15 cellular contexts compared by ENCODE assay signal in the genomic region with DNA sequence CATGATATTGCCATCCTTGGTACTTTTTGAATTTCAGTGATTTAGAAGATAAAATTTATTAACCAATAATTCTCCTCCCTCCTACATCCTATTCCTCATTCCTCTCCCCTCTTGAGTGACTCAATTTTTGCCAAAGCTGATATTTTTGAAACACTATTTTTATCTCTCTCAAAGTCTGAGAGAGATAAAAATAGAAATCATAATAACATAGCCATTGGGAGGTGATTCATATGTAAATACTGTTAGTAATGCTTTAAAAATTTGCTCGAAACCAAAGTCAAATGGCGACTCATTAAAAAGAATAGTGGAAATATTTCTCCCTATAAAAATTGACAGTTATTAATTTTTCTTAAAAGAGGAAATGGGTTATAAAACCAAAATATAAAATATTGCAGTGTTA.
DNase-seq lines count a peak whose midpoint lies in the region; ATAC-seq and TF ChIP-seq lines count a peak whose summit lies in the region.
"Had no signal": no experiment of that assay in that cellular context is flagged by ENCODE, and none has a peak within 500 bp of the region (broad histone marks: within the 10 kb centered on the region; RNA-seq: fewer than 3 reads in every experiment).

No MANE protein-coding gene starts in this region.

- DNase-seq in AG08395 (ENCODE audit: low spot score) = peak; percentile 50
- peak; percentile 80 for DNase-seq in IMR-90
- no peak for DNase-seq in caudate nucleus (lab: John Stamatoyannopoulos, UW)
- DNase-seq in kidney glomerular epithelial cell (lab: John Stamatoyannopoulos, UW) = peak; percentile 54
- DNase-seq in MV-4-11 (lab: John Stamatoyannopoulos, UW) = no peak
- no peak for DNase-seq in NK-92 treated with Interleukin-12 subunit alpha and Interleukin-12 subunit beta, amount 100 ng/mL, for 24 hours (lab: John Stamatoyannopoulos, UW)
- DNase-seq in neuronal stem cell (ENCODE audit: low spot score) = no peak
- DNase-seq in activated effector memory CD4-positive, alpha-beta T cell treated with anti-CD3 and anti-CD28 coated beads, Interleukin-2, amount 50 U/mL, for 16 hours = no peak
- DNase-seq: activated naive CD8-positive, alpha-beta T cell treated with anti-CD3 and anti-CD28 coated beads, Interleukin-2, amount 10 ng/mL, durations not matched to agents 7 days and 5 days; BE2C; naive B cell; NCI-H1092; NCI-H446 treated with DMSO at 0.1 percent for 48 hours; SHP77; small intestine had no signal

- no peak overlapping the region for H3K27ac ChIP-seq in IMR-90 (ENCODE audit: insufficient read depth, low read length)
- H3K27ac ChIP-seq in caudate nucleus (ENCODE audit: low read depth, low read length) = peak overlapping the region; percentile 11
- no peak overlapping the region for H3K27ac ChIP-seq in neuronal stem cell (replicated peaks; ENCODE audit: low read length)

- no peak overlapping the region for H3K56ac ChIP-seq in IMR-90 (ENCODE audit: extremely low read depth, insufficient read depth, low read length)

- no peak overlapping the region for H3K4me3 ChIP-seq in IMR-90 (ENCODE audit: insufficient read depth, low read depth, low read length)
- H3K4me3 ChIP-seq in neuronal stem cell (ENCODE audit: low read length in 2 of 2) = no peak overlapping the region

- no peak overlapping the region for H3K9ac ChIP-seq in IMR-90 (ENCODE audit: low read depth, low read length)
- no peak overlapping the region for H3K9ac ChIP-seq in neuronal stem cell (ENCODE audit: low read depth, low read length, poor library complexity)

- H4K20me1 ChIP-seq in IMR-90 (ENCODE audit: insufficient read depth, low read length) = no peaks in the 10 kb centered on the region

- intact Hi-C loops in IMR-90 (cut with micrococcal nuclease) = loop anchor here (10.0 kb wide), 1 partner anchor 75 kb away; no protein-coding TSS in a partner anchor

- no peak overlapping the region for H3K23ac ChIP-seq in IMR-90 (ENCODE audit: low read depth, low read length)
- H3K23ac ChIP-seq in neuronal stem cell (ENCODE audit: low read depth, low read length, poor library complexity) = no peak overlapping the region

- H4K5ac ChIP-seq in IMR-90 (ENCODE audit: low read depth, low read length) = no peak overlapping the region

- H3K27me3 ChIP-seq in IMR-90 (ENCODE audit: control insufficient read depth, insufficient read depth, low read length) (no peaks in the 10 kb centered on the region), neuronal stem cell (ENCODE audit: control insufficient read depth in 3 of 3, insufficient read depth in 3 of 3, low read depth in 1 of 3, low read length in 3 of 3) (no peaks in the 10 kb centered on the region)
- H3K27me3 ChIP-seq: BE2C had no signal

- no peaks in the 10 kb centered on the region for H3K9me1 ChIP-seq in IMR-90 (ENCODE audit: insufficient read depth, low read length)

- H3K79me1 ChIP-seq in IMR-90 (ENCODE audit: low read depth in 1 of 2, low read length in 2 of 2) (no peaks in the 10 kb centered on the region), neuronal stem cell (ENCODE audit: low read depth, low read length) (no peaks in the 10 kb centered on the region)

- CTCF ChIA-PET in IMR-90 (lab: Yijun Ruan, JAX) = no interaction called here

- H3K18ac ChIP-seq in IMR-90 (ENCODE audit: low read depth, low read length) (no peak overlapping the region), neuronal stem cell (ENCODE audit: low read length) (no peak overlapping the region)

- H2AK9ac ChIP-seq in IMR-90 (replicated peaks; ENCODE audit: low read depth, low read length, poor library complexity) = no peak overlapping the region

- no TSS peak for BruUV-seq in IMR-90 (replicated peaks; lab: Mats Ljungman, UMichigan)

- H2BK12ac ChIP-seq in neuronal stem cell (ENCODE audit: low read length) = no peak overlapping the region

- H2BK5ac ChIP-seq in IMR-90 (ENCODE audit: low read depth, low read length, poor library complexity, severe bottlenecking) (peak overlapping the region; percentile 54), neuronal stem cell (ENCODE audit: low read length) (no peak overlapping the region)

- TF ChIP-seq CTCF in IMR-90 (conservative IDR thresholded peaks at IDR 0.05; ENCODE audit: low read depth, low read length) = no peak

- TF ChIP-seq RAD21 in IMR-90 (IDR thresholded peaks at IDR 0.05; ENCODE audit: low read length) = no peak

- H3K4me2 ChIP-seq in IMR-90 (ENCODE audit: low read depth, low read length) (no peak overlapping the region), neuronal stem cell (ENCODE audit: insufficient read depth, low read length, poor library complexity, severe bottlenecking) (no peak overlapping the region)

- WGBS in IMR-90 (ENCODE audit: extremely low coverage in 2 of 2, insufficient read length in 1 of 2), 2 experiments = no CpG with 5 or more reads among the region's 2 CpGs
- WGBS in neuronal stem cell (ENCODE audit: extremely low coverage in 2 of 2, insufficient read length in 2 of 2, insufficient replicate concordance in 1 of 2), 2 donors = no CpG with 5 or more reads among the region's 2 CpGs

- H2BK15ac ChIP-seq in IMR-90 (ENCODE audit: low read depth, low read length) (no peak overlapping the region), neuronal stem cell (ENCODE audit: low read length) (no peak overlapping the region)

- dilution Hi-C loops in IMR-90 (cut with HindIII; ENCODE audit: low sequenced_read_pairs, unreplicated experiment) = no loop called here

- no peak overlapping the region for H2BK20ac ChIP-seq in IMR-90 (ENCODE audit: low read depth, low read length)

- no peak for TF ChIP-seq POLR2A in IMR-90 (IDR thresholded peaks at IDR 0.05; ENCODE audit: low read depth, low read length)

- no peak overlapping the region for H2AFZ ChIP-seq in IMR-90 (replicated peaks; ENCODE audit: low read length, poor library complexity)
- H2AFZ ChIP-seq in neuronal stem cell (ENCODE audit: low read length) = no peak overlapping the region

- no peak overlapping the region for H2BK120ac ChIP-seq in IMR-90 (ENCODE audit: low read depth, low read length)
- no peak overlapping the region for H2BK120ac ChIP-seq in neuronal stem cell (ENCODE audit: low read depth, low read length)

- no peak overlapping the region for H3K14ac ChIP-seq in IMR-90 (replicated peaks; ENCODE audit: low read depth, low read length)
- no peak overlapping the region for H3K14ac ChIP-seq in neuronal stem cell (ENCODE audit: low read length)

- H4K91ac ChIP-seq in IMR-90 (ENCODE audit: insufficient read depth, low read depth, low read length) (no peak overlapping the region), neuronal stem cell (ENCODE audit: low read depth, low read length, poor library complexity) (no peak overlapping the region)

- POLR2A ChIA-PET in IMR-90 (lab: Charles Lee; ENCODE audit: unreplicated experiment) = interaction anchor here (0.7 kb wide), 1 partner anchor 834 kb away, joined by 3 read pairs; no protein-coding TSS in a partner anchor

- no peaks in the 10 kb centered on the region for H3K9me3 ChIP-seq in IMR-90 (ENCODE audit: control insufficient read depth, insufficient read depth, low read length)
- no peaks in the 10 kb centered on the region for H3K9me3 ChIP-seq in neuronal stem cell (replicated peaks in 1 of 2; ENCODE audit: control insufficient read depth in 2 of 2, insufficient read depth in 1 of 2, low read depth in 1 of 2, low read length in 2 of 2)
- H3K9me3 ChIP-seq: BE2C had no signal

- H3K4me1 ChIP-seq in IMR-90 (ENCODE audit: control insufficient read depth, insufficient read depth, low read length) (peaks cover 5% of the 10 kb centered on the region; the same call in 1 of the 2 replicates), neuronal stem cell (ENCODE audit: control insufficient read depth in 2 of 2, insufficient read depth in 1 of 2, low read depth in 1 of 2, low read length in 2 of 2) (no peaks in the 10 kb centered on the region)
- H3K4me1 ChIP-seq: BE2C had no signal

- H3K36me3 ChIP-seq in IMR-90 (ENCODE audit: control insufficient read depth, insufficient read depth, low read length) (no peaks in the 10 kb centered on the region), neuronal stem cell (replicated peaks in 1 of 2; ENCODE audit: control insufficient read depth in 2 of 2, insufficient read depth in 2 of 2, low read length in 2 of 2) (no peaks in the 10 kb centered on the region)
- H3K36me3 ChIP-seq: BE2C had no signal

- peak; percentile 83 for ATAC-seq in IMR-90 (ENCODE audit: low read depth)

- H4K8ac ChIP-seq in IMR-90 (ENCODE audit: low read depth in 2 of 2, low read length in 2 of 2) (no peak overlapping the region), neuronal stem cell (ENCODE audit: low read depth, low read length) (no peak overlapping the region)

- in situ Hi-C loops in IMR-90 (cut with MboI; ENCODE audit: low sequenced_read_pairs) = loop anchor here (5.0 to 10.0 kb wide), 2 partner anchors 117 to 865 kb away; no protein-coding TSS in a partner anchor

- H3K4ac ChIP-seq in IMR-90 (ENCODE audit: low read depth, low read length) = no peak overlapping the region
- no peak overlapping the region for H3K4ac ChIP-seq in neuronal stem cell (ENCODE audit: low read length)

- H2AK5ac ChIP-seq in IMR-90 (ENCODE audit: low read depth, low read length) (no peak overlapping the region), neuronal stem cell (ENCODE audit: low read depth, low read length) (no peak overlapping the region)

TF ChIP-seq in IMR-90, 13 proteins besides CTCF, POLR2A, EP300 and RAD21:
- TF ChIP-seq BHLHE40 (IDR thresholded peaks at IDR 0.05; ENCODE audit: low read depth, low read length) (no peak), FOS (IDR thresholded peaks at IDR 0.05; ENCODE audit: low read depth, low read length) (peak; percentile 81), CEBPB (IDR thresholded peaks at IDR 0.05; ENCODE audit: low read depth, low read length) (peak; percentile 29; the same call in 1 of the 2 replicates)

Comparison
In these comparisons a context has a peak if more than half of its experiments do, and no peak if none do; other contexts are left out.
1. DNase-seq: peak in AG08395 (single experiment), IMR-90 (single experiment) and kidney glomerular epithelial cell (single experiment); none in caudate nucleus (0 of 61), MV-4-11 (single experiment), NK-92 treated with Interleukin-12 subunit alpha and Interleukin-12 subunit beta, amount 100 ng/mL, for 24 hours (single experiment), neuronal stem cell (single experiment) and activated effector memory CD4-positive, alpha-beta T cell treated with anti-CD3 and anti-CD28 coated beads, Interleukin-2, amount 50 U/mL, for 16 hours (single experiment).